In the genomic region with DNA sequence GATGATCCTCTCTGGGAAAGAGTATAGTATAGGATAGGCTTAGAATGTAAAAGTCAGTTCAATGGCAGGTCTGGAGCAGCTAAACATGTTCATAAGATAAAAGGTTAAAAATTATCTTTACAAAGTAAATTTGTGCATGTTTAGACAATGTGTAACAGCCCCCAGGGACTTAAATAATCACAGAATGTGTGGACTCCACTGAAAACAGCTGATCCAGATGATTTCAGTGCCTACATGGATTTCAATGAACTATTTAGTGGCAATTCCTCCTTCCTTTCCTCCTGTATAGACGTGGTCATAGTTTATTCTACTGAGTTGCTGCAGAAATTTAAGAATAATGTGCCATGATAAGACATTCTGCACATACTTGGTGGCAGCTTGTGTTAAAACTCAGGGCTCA, we compare ENCODE assay signal across 21 cellular contexts. TPM values are rescaled to one million over a fixed set of nuclear protein-coding genes. Genes with fewer than 3 reads are reported as not detected.
DNase-seq lines count a peak whose midpoint lies in the region; ATAC-seq, FAIRE-seq and TF ChIP-seq lines count a peak whose summit lies in the region.
"Had no signal": no experiment of that assay in that cellular context is flagged by ENCODE, and none has a peak within 500 bp of the region (broad histone marks: within the 10 kb centered on the region; RNA-seq: fewer than 3 reads in every experiment).

No MANE protein-coding gene starts in this region.

- no peaks in the 10 kb centered on the region for H3K4me1 Mint-ChIP-seq in osteocyte (ENCODE audit: unreplicated experiment)
- H3K4me1 Mint-ChIP-seq: CD14-positive monocyte; CD4-positive, alpha-beta memory T cell had no signal

- H3K4me3 ChIP-seq in HepG2 (replicated peaks in 1 of 3; ENCODE audit: insufficient read depth in 1 of 3, low read depth in 2 of 3, low read length in 3 of 3) (no peak overlapping the region), right lobe of liver (no peak overlapping the region), fibroblast of mammary gland (ENCODE audit: control insufficient read depth, low read depth, low read length) (no peak overlapping the region), smooth muscle cell (no peak overlapping the region)
- H3K4me3 ChIP-seq: BLaER1, HAP-1 had no signal

- no peaks in the 10 kb centered on the region for H3K9me3 Mint-ChIP-seq in osteocyte (ENCODE audit: unreplicated experiment)
- H3K9me3 Mint-ChIP-seq: CD14-positive monocyte; CD4-positive, alpha-beta memory T cell had no signal

- H3K27me3 ChIP-seq in HepG2 (ENCODE audit: control insufficient read depth in 1 of 2, insufficient read depth in 2 of 2, low read length in 2 of 2) (no peaks in the 10 kb centered on the region), right lobe of liver (no peaks in the 10 kb centered on the region), smooth muscle cell (ENCODE audit: low read depth) (no peaks in the 10 kb centered on the region)
- H3K27me3 ChIP-seq: BLaER1 had no signal

- H3K79me2 ChIP-seq in HepG2 (ENCODE audit: insufficient read depth, low read length), result no peaks in the 10 kb centered on the region
- H3K79me2 ChIP-seq in smooth muscle cell (ENCODE audit: low read depth), result no peaks in the 10 kb centered on the region

- in situ Hi-C loops in HepG2 (cut with HindIII; ENCODE audit: extremely low pct_ligation_motif_present, low pct_unique_long_range_greater_than_20kb), result no loop called here

- H4K20me1 ChIP-seq in HepG2 (ENCODE audit: insufficient read depth, low read length), result no peaks in the 10 kb centered on the region
- no peaks in the 10 kb centered on the region for H4K20me1 ChIP-seq in smooth muscle cell (ENCODE audit: low read depth)
- H4K20me1 ChIP-seq: BLaER1 had no signal

- no peaks in the 10 kb centered on the region for H3K36me3 ChIP-seq in HepG2 (replicated peaks in 1 of 2; ENCODE audit: control insufficient read depth in 1 of 2, insufficient read depth in 2 of 2, low read length in 2 of 2)
- H3K36me3 ChIP-seq in right lobe of liver, result no peaks in the 10 kb centered on the region
- no peaks in the 10 kb centered on the region for H3K36me3 ChIP-seq in smooth muscle cell (ENCODE audit: low read depth)
- H3K36me3 ChIP-seq: BLaER1, HAP-1 had no signal

- H3K27ac ChIP-seq in HepG2 (ENCODE audit: extremely low read length, insufficient read depth, low read length), result no peak overlapping the region
- no peak overlapping the region for H3K27ac ChIP-seq in right lobe of liver
- H3K27ac ChIP-seq in smooth muscle cell (ENCODE audit: low read depth), result no peak overlapping the region
- H3K27ac ChIP-seq: BLaER1, HL-60 had no signal

- POLR2A ChIA-PET in HepG2 (lab: Yijun Ruan, JAX), result interaction anchor here (0.8 kb wide), 1 partner anchor 15 kb away, joined by 3 read pairs; no protein-coding TSS in a partner anchor

- no peak for TF ChIP-seq EP300 in HepG2 (IDR thresholded peaks at IDR 0.05; ENCODE audit: low read depth in 2 of 2, low read length in 2 of 2)
- TF ChIP-seq EP300 in HepG2 (CRISPR knock-in tag; IDR thresholded peaks at IDR 0.05; ENCODE audit: borderline replicate concordance), result no peak

- H3K9ac ChIP-seq in HepG2 (ENCODE audit: insufficient read depth, low read depth, low read length) (no peak overlapping the region), smooth muscle cell (ENCODE audit: low read depth) (no peak overlapping the region)
- H3K9ac ChIP-seq: BLaER1 had no signal

- ATAC-seq in HepG2 (peak; percentile 38; the same call in 1 of the 3 replicates), right lobe of liver (no peak), GM19397 (IDR thresholded peaks at IDR 0.05; ENCODE audit: unreplicated experiment) (no peak), GM18505 (IDR thresholded peaks at IDR 0.05; ENCODE audit: unreplicated experiment) (no peak)

- 0% methylated on average over 1 of the region's 1 CpG for WGBS in HepG2 (ENCODE audit: low lambda C conversion rate)
- 14% methylated on average over 1 of the region's 1 CpG for WGBS in right lobe of liver (ENCODE audit: insufficient coverage, low coverage, low lambda C conversion rate, missing lambda C conversion rate)
- WGBS in smooth muscle cell (ENCODE audit: low lambda C conversion rate), result 8% methylated on average over 1 of the region's 1 CpG

- no peak for DNase-seq in HepG2 (ENCODE audit: low spot score)
- DNase-seq in right lobe of liver, result no peak
- peak; percentile 4 for DNase-seq in fibroblast of mammary gland (ENCODE audit: low read depth)
- no peak for DNase-seq in smooth muscle cell (lab: John Stamatoyannopoulos, UW; ENCODE audit: unreplicated experiment)
- no peak for DNase-seq in osteocyte (ENCODE audit: extremely low spot score, unreplicated experiment)
- DNase-seq: 8988T; CD4-positive, alpha-beta memory T cell; DMS153; DMS79; GDM1 had no signal

- peaks cover 15% of the 10 kb centered on the region for H3F3A ChIP-seq in smooth muscle cell (ENCODE audit: low read depth)

- peaks cover 2% of the 10 kb centered on the region for H3K27me3 Mint-ChIP-seq in osteocyte (ENCODE audit: unreplicated experiment)

- intact Hi-C loops in HepG2 (cut with micrococcal nuclease; ENCODE audit: unreplicated experiment), result no loop called here
- intact Hi-C loops in right lobe of liver (cut with DNase I), result no loop called here

- no peak overlapping the region for H2AFZ ChIP-seq in HepG2 (ENCODE audit: low read length)
- no peak overlapping the region for H2AFZ ChIP-seq in smooth muscle cell (ENCODE audit: low read depth)

- CTCF ChIA-PET in HepG2 (lab: Yijun Ruan, JAX; ENCODE audit: low intra/inter-chr PET ratio, low total read pairs), result no interaction called here

- TF ChIP-seq CTCF in HepG2 (CRISPR knock-in tag; IDR thresholded peaks at IDR 0.05), result no peak
- no peak for TF ChIP-seq CTCF in right lobe of liver (IDR thresholded peaks at IDR 0.05)
- TF ChIP-seq CTCF in fibroblast of mammary gland (conservative IDR thresholded peaks at IDR 0.05; ENCODE audit: control insufficient read depth, insufficient read depth, low read depth, low read length), result no peak
- no peak for TF ChIP-seq CTCF in smooth muscle cell (IDR thresholded peaks at IDR 0.05; ENCODE audit: borderline replicate concordance, insufficient read depth, poor library complexity, severe bottlenecking)
- no peak for TF ChIP-seq CTCF in osteocyte (IDR thresholded peaks at IDR 0.05)

- H3K4me1 ChIP-seq in HepG2 (ENCODE audit: insufficient read depth, low read length), result peaks cover 9% of the 10 kb centered on the region
- H3K4me1 ChIP-seq in right lobe of liver, result no peaks in the 10 kb centered on the region
- no peaks in the 10 kb centered on the region for H3K4me1 ChIP-seq in smooth muscle cell (ENCODE audit: low read depth)
- H3K4me1 ChIP-seq: HAP-1 had no signal

- no peak for TF ChIP-seq RAD21 in HepG2 (CRISPR knock-in tag; IDR thresholded peaks at IDR 0.05)

- no peak overlapping the region for H3K27ac Mint-ChIP-seq in osteocyte (ENCODE audit: unreplicated experiment)
- H3K27ac Mint-ChIP-seq: CD4-positive, alpha-beta memory T cell; IgD-negative memory B cell had no signal

- no peaks in the 10 kb centered on the region for H3K9me3 ChIP-seq in HepG2 (ENCODE audit: low read length)
- H3K9me3 ChIP-seq in right lobe of liver, result no peaks in the 10 kb centered on the region
- H3K9me3 ChIP-seq in smooth muscle cell (replicated peaks; ENCODE audit: low read depth), result no peaks in the 10 kb centered on the region
- H3K9me3 ChIP-seq: BLaER1, HAP-1 had no signal

- H3K36me3 Mint-ChIP-seq in osteocyte (ENCODE audit: unreplicated experiment), result no peaks in the 10 kb centered on the region
- H3K36me3 Mint-ChIP-seq: CD14-positive monocyte; CD4-positive, alpha-beta memory T cell had no signal

- H3K4me2 ChIP-seq in HepG2 (ENCODE audit: low read depth, low read length), result no peak overlapping the region
- peak overlapping the region; percentile 35 for H3K4me2 ChIP-seq in smooth muscle cell
- H3K4me2 ChIP-seq: BLaER1 had no signal

- FAIRE-seq in HepG2 (lab: Jason Lieb, UNC), result no peak
- FAIRE-seq: GM12892 had no signal

- no peak for TF ChIP-seq POLR2A in HepG2 (IDR thresholded peaks at IDR 0.05; ENCODE audit: insufficient read depth in 1 of 2, low read depth in 2 of 2, low read length in 2 of 2)
- TF ChIP-seq POLR2A in right lobe of liver (IDR thresholded peaks at IDR 0.05), result no peak
- no peak for TF ChIP-seq POLR2A in GM18505 (IDR thresholded peaks at IDR 0.05; ENCODE audit: borderline replicate concordance, extremely low read depth, insufficient read depth, insufficient read length)

- no peak overlapping the region for H3K4me3 Mint-ChIP-seq in osteocyte (ENCODE audit: unreplicated experiment)
- H3K4me3 Mint-ChIP-seq: CD14-positive monocyte; CD4-positive, alpha-beta memory T cell; IgD-negative memory B cell had no signal

- BruUV-seq in HepG2 (replicated peaks; lab: Mats Ljungman, UMichigan), result no TSS peak

RNA-seq across cellular contexts. Expression of a gene that starts 42.9 kb away (rescaled TPM):
- total RNA-seq in HepG2 (2016; rRNA removed; fragmentation: Illumina TruSeq; extraction: Trizol), result not detected in 2 replicates
- not detected in 2 replicates for total RNA-seq in HepG2 (2016; cell fraction: cytosol; rRNA removed; fragmentation: Illumina TruSeq; extraction: Trizol; ENCODE audit: low read depth)
- 0.04 TPM in 1 of 2 replicates, not detected in the other for total RNA-seq in HepG2 (2016; cell fraction: insoluble cytoplasmic fraction; rRNA removed; fragmentation: Illumina TruSeq; extraction: Trizol)
- total RNA-seq in HepG2 (2016; cell fraction: membrane; rRNA removed; fragmentation: Illumina TruSeq; extraction: Trizol), result not detected in 2 replicates
- 0.37 TPM in 1 of 2 replicates, not detected in the other for total RNA-seq in HepG2 (2016; cell fraction: nucleus; rRNA removed; fragmentation: Illumina TruSeq; extraction: Trizol)
- 0.03 and 0.04 TPM in 2 replicates for polyA plus RNA-seq in HepG2 (2011; rRNA removed)
- polyA plus RNA-seq in HepG2 (2011; cell fraction: cytosol; rRNA removed), result 0.01 and 0.03 TPM in 2 replicates
- polyA plus RNA-seq in HepG2 (2011; cell fraction: nucleus; rRNA removed), result 0.10 and 0.21 TPM in 2 replicates
- polyA plus RNA-seq in HepG2 (2012), result 0.04 and 0.19 TPM in 2 replicates
- polyA plus RNA-seq in HepG2 (2016; cell fraction: cytosol; fragmentation: Illumina TruSeq; extraction: Trizol; ENCODE audit: low read depth), result not detected in 2 replicates
- not detected in 2 replicates for polyA plus RNA-seq in HepG2 (2016; cell fraction: insoluble cytoplasmic fraction; fragmentation: Illumina TruSeq; extraction: Trizol; ENCODE audit: low read depth)
- polyA plus RNA-seq in HepG2 (2016; cell fraction: membrane; fragmentation: Illumina TruSeq; extraction: Trizol; ENCODE audit: low read depth), result not detected in 2 replicates
- 0.27 and 0.41 TPM in 2 replicates for polyA plus RNA-seq in HepG2 (2016; cell fraction: nucleus; fragmentation: Illumina TruSeq; extraction: Trizol; ENCODE audit: insufficient read depth, low read depth)
- 0.04 TPM in 1 of 2 replicates, not detected in the other for polyA minus RNA-seq in HepG2 (2011; rRNA and poly(A)+ RNA removed; ENCODE audit: low replicate concordance)
- polyA minus RNA-seq in HepG2 (2011; cell fraction: cytosol; rRNA and poly(A)+ RNA removed), result not detected in 2 replicates
- 0.39 and 1.5 TPM in 2 replicates for polyA minus RNA-seq in HepG2 (2011; cell fraction: nucleus; rRNA and poly(A)+ RNA removed)
- under 1 TPM in 4 of 6 experiments, not detected in 2; 0.11 to 0.56 (median 0.29) TPM for total RNA-seq in right lobe of liver
- total RNA-seq in smooth muscle cell, result 0.40 and 2.3 TPM in 2 replicates
- 1.4 TPM in 1 of 2 replicates, not detected in the other for polyA plus RNA-seq in smooth muscle cell
- total RNA-seq in osteocyte, result 0.48 and 0.65 TPM in 2 replicates
- total RNA-seq: Daoy, H4, HT1080 had no signal
- polyA plus RNA-seq: CD14-positive monocyte, IgD-negative memory B cell had no signal

RNA-seq across cellular contexts. Expression of a gene that starts 56.8 kb away (rescaled TPM):
- 28.0 and 38.6 TPM in 2 replicates for total RNA-seq in HepG2 (2016; rRNA removed; fragmentation: Illumina TruSeq; extraction: Trizol)
- total RNA-seq in HepG2 (2016; cell fraction: cytosol; rRNA removed; fragmentation: Illumina TruSeq; extraction: Trizol; ENCODE audit: low read depth), result 15.2 and 17.8 TPM in 2 replicates
- 26.8 and 38.7 TPM in 2 replicates for total RNA-seq in HepG2 (2016; cell fraction: insoluble cytoplasmic fraction; rRNA removed; fragmentation: Illumina TruSeq; extraction: Trizol)
- 21.3 and 23.0 TPM in 2 replicates for total RNA-seq in HepG2 (2016; cell fraction: membrane; rRNA removed; fragmentation: Illumina TruSeq; extraction: Trizol)
- total RNA-seq in HepG2 (2016; cell fraction: nucleus; rRNA removed; fragmentation: Illumina TruSeq; extraction: Trizol), result 10.8 and 13.4 TPM in 2 replicates
- polyA plus RNA-seq in HepG2 (2011; rRNA removed), result 4.6 and 7.0 TPM in 2 replicates
- 3.8 and 5.3 TPM in 2 replicates for polyA plus RNA-seq in HepG2 (2011; cell fraction: cytosol; rRNA removed)
- polyA plus RNA-seq in HepG2 (2011; cell fraction: nucleus; rRNA removed), result 0.76 and 1.3 TPM in 2 replicates
- 8.9 and 12.7 TPM in 2 replicates for polyA plus RNA-seq in HepG2 (2012)
- polyA plus RNA-seq in HepG2 (2016; cell fraction: cytosol; fragmentation: Illumina TruSeq; extraction: Trizol; ENCODE audit: low read depth), result 16.5 and 17.4 TPM in 2 replicates
- polyA plus RNA-seq in HepG2 (2016; cell fraction: insoluble cytoplasmic fraction; fragmentation: Illumina TruSeq; extraction: Trizol; ENCODE audit: low read depth), result 36.3 and 42.2 TPM in 2 replicates
- polyA plus RNA-seq in HepG2 (2016; cell fraction: membrane; fragmentation: Illumina TruSeq; extraction: Trizol; ENCODE audit: low read depth), result 21.4 and 21.5 TPM in 2 replicates
- polyA plus RNA-seq in HepG2 (2016; cell fraction: nucleus; fragmentation: Illumina TruSeq; extraction: Trizol; ENCODE audit: insufficient read depth, low read depth), result 19.3 and 21.2 TPM in 2 replicates
- 0.58 and 1.8 TPM in 2 replicates for polyA minus RNA-seq in HepG2 (2011; rRNA and poly(A)+ RNA removed; ENCODE audit: low replicate concordance)
- 2.3 and 2.4 TPM in 2 replicates for polyA minus RNA-seq in HepG2 (2011; cell fraction: cytosol; rRNA and poly(A)+ RNA removed)
- 1.8 and 3.2 TPM in 2 replicates for polyA minus RNA-seq in HepG2 (2011; cell fraction: nucleus; rRNA and poly(A)+ RNA removed)
- total RNA-seq in right lobe of liver, result 1 to 10 TPM; 4.1 to 8.1 (median 5.0) TPM
- 30.5 and 49.7 TPM in 2 replicates for total RNA-seq in smooth muscle cell
- polyA plus RNA-seq in smooth muscle cell, result 42.8 and 53.7 TPM in 2 replicates
- 12.8 and 16.9 TPM in 2 replicates for total RNA-seq in osteocyte

RNA-seq across cellular contexts. Expression of a gene that starts 56.9 kb away (rescaled TPM):
- total RNA-seq in HepG2 (2016; rRNA removed; fragmentation: Illumina TruSeq; extraction: Trizol) (24.2 and 33.3 TPM in 2 replicates), right lobe of liver (1 to 10 TPM; 4.4 to 6.4 (median 4.9) TPM), smooth muscle cell (16.8 and 22.2 TPM in 2 replicates), osteocyte (24.2 and 24.6 TPM in 2 replicates)
- 5.9 and 6.1 TPM in 2 replicates for total RNA-seq in HepG2 (2016; cell fraction: cytosol; rRNA removed; fragmentation: Illumina TruSeq; extraction: Trizol; ENCODE audit: low read depth)
- total RNA-seq in HepG2 (2016; cell fraction: insoluble cytoplasmic fraction; rRNA removed; fragmentation: Illumina TruSeq; extraction: Trizol), result 21.5 and 35.3 TPM in 2 replicates
- total RNA-seq in HepG2 (2016; cell fraction: membrane; rRNA removed; fragmentation: Illumina TruSeq; extraction: Trizol), result 8.5 and 9.0 TPM in 2 replicates
- 22.5 and 29.3 TPM in 2 replicates for total RNA-seq in HepG2 (2016; cell fraction: nucleus; rRNA removed; fragmentation: Illumina TruSeq; extraction: Trizol)
- polyA plus RNA-seq in HepG2 (2011; rRNA removed) (9.2 and 10.3 TPM in 2 replicates), smooth muscle cell (8.4 and 10.8 TPM in 2 replicates)
- 5.0 and 6.8 TPM in 2 replicates for polyA plus RNA-seq in HepG2 (2011; cell fraction: cytosol; rRNA removed)
- 5.3 and 7.3 TPM in 2 replicates for polyA plus RNA-seq in HepG2 (2011; cell fraction: nucleus; rRNA removed)
- 8.2 and 11.0 TPM in 2 replicates for polyA plus RNA-seq in HepG2 (2012)
- 0.76 and 1.6 TPM in 2 replicates for polyA plus RNA-seq in HepG2 (2016; cell fraction: cytosol; fragmentation: Illumina TruSeq; extraction: Trizol; ENCODE audit: low read depth)
- 28.0 and 28.1 TPM in 2 replicates for polyA plus RNA-seq in HepG2 (2016; cell fraction: insoluble cytoplasmic fraction; fragmentation: Illumina TruSeq; extraction: Trizol; ENCODE audit: low read depth)
- polyA plus RNA-seq in HepG2 (2016; cell fraction: membrane; fragmentation: Illumina TruSeq; extraction: Trizol; ENCODE audit: low read depth), result 2.1 and 3.6 TPM in 2 replicates
- 26.5 and 31.9 TPM in 2 replicates for polyA plus RNA-seq in HepG2 (2016; cell fraction: nucleus; fragmentation: Illumina TruSeq; extraction: Trizol; ENCODE audit: insufficient read depth, low read depth)
- polyA minus RNA-seq in HepG2 (2011; rRNA and poly(A)+ RNA removed; ENCODE audit: low replicate concordance), result 15.2 and 21.4 TPM in 2 replicates
- polyA minus RNA-seq in HepG2 (2011; cell fraction: cytosol; rRNA and poly(A)+ RNA removed), result 10.3 and 17.1 TPM in 2 replicates
- polyA minus RNA-seq in HepG2 (2011; cell fraction: nucleus; rRNA and poly(A)+ RNA removed), result 26.0 and 39.3 TPM in 2 replicates
